Comparison of ENCODE assay signal across 11 cellular contexts in the genomic region with DNA sequence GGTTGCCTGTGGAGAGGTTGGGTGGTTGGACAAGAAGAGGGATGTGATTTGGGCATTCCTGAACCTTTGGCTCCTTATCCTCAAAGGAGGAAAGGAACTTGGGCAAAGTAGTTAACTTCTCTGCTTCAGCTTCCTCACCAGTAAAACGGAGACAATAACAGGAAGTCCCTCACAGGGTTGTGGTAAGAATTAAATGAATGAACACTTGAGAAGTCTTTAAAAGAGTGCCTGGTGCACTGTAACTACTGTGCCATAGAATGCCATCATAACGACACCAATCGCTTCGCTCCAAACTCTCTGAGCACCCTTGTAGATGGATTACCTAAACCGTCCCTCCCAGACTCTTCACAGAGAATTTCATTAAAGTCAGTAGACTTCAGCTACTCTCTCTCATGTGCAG. TPM values are rescaled to one million over a fixed set of nuclear protein-coding genes. Genes with fewer than 3 reads are reported as not detected.
A peak's percentile ranks its signal among the peaks of the same experiment; 100 is the strongest.
DNase-seq lines count a peak whose midpoint lies in the region; ATAC-seq lines count a peak whose summit lies in the region.
"Had no signal": no experiment of that assay in that cellular context is flagged by ENCODE, and none has a peak within 500 bp of the region (broad histone marks: within the 10 kb centered on the region; RNA-seq: fewer than 3 reads in every experiment).

No MANE protein-coding gene starts in this region.

- no peak overlapping the region for H3K23ac ChIP-seq in neuronal stem cell (ENCODE audit: low read depth, low read length, poor library complexity)

- CTCF ChIA-PET in activated naive CD4-positive, alpha-beta T cell treated with anti-CD3 and anti-CD28 coated beads, Interleukin-2, amount 10 ng/mL, durations not matched to agents 7 days and 5 days (lab: Charles Lee): interaction anchor here (1.8 to 2.1 kb wide), 2 partner anchors 10 to 13 kb away, joined by 8 to 9 read pairs; no protein-coding TSS in a partner anchor
- CTCF ChIA-PET in activated CD8-positive, alpha-beta T cell treated with anti-CD3 and anti-CD28 coated beads, Interleukin-2, amount 10 ng/mL, durations not matched to agents 7 days and 5 days (lab: Charles Lee): interaction anchor here (0.9 to 1.8 kb wide), 4 partner anchors 9 to 24 kb away, joined by 4 to 16 read pairs (median 6); a partner anchor contains a TSS

- no peak overlapping the region for H3K4ac ChIP-seq in neuronal stem cell (ENCODE audit: low read length)

- ATAC-seq in HG03442 (IDR thresholded peaks at IDR 0.05; ENCODE audit: unreplicated experiment): peak; percentile 74
- peak; percentile 92 for ATAC-seq in activated CD8-positive, alpha-beta T cell treated with anti-CD3 and anti-CD28 coated beads, Interleukin-2, amount 10 ng/mL, durations not matched to agents 7 days and 5 days
- ATAC-seq: heart left ventricle had no signal

- no peak overlapping the region for H2BK5ac ChIP-seq in neuronal stem cell (ENCODE audit: low read length)

- POLR2A ChIA-PET in activated CD8-positive, alpha-beta T cell treated with anti-CD3 and anti-CD28 coated beads, Interleukin-2, amount 10 ng/mL, durations not matched to agents 7 days and 5 days (lab: Charles Lee): interaction anchor here (0.7 to 1.5 kb wide), 2 partner anchors 24 to 34 kb away, joined by 3 to 6 read pairs; a partner anchor contains a TSS

- no peak overlapping the region for H2BK12ac ChIP-seq in neuronal stem cell (ENCODE audit: low read length)

- H3K4me3 Mint-ChIP-seq in activated naive CD4-positive, alpha-beta T cell treated with anti-CD3 and anti-CD28 coated beads, Interleukin-2, amount 10 ng/mL, durations not matched to agents 7 days and 5 days: no peak overlapping the region
- peak overlapping the region; percentile 46 for H3K4me3 Mint-ChIP-seq in activated CD8-positive, alpha-beta T cell treated with anti-CD3 and anti-CD28 coated beads, Interleukin-2, amount 10 ng/mL, durations not matched to agents 7 days and 5 days

- H3K18ac ChIP-seq in neuronal stem cell (ENCODE audit: low read length): no peak overlapping the region

- no CpG with 5 or more reads among the region's 5 CpGs for WGBS in neuronal stem cell (ENCODE audit: extremely low coverage in 2 of 2, insufficient read length in 2 of 2, insufficient replicate concordance in 1 of 2), 2 donors

- H4K91ac ChIP-seq in neuronal stem cell (ENCODE audit: low read depth, low read length, poor library complexity): no peak overlapping the region

- no peak overlapping the region for H4K8ac ChIP-seq in neuronal stem cell (ENCODE audit: low read depth, low read length)

- no peak overlapping the region for H2AFZ ChIP-seq in neuronal stem cell (ENCODE audit: low read length)

- no peaks in the 10 kb centered on the region for H3K9me3 Mint-ChIP-seq in activated naive CD4-positive, alpha-beta T cell treated with anti-CD3 and anti-CD28 coated beads, Interleukin-2, amount 10 ng/mL, durations not matched to agents 7 days and 5 days
- no peaks in the 10 kb centered on the region for H3K9me3 Mint-ChIP-seq in activated CD8-positive, alpha-beta T cell treated with anti-CD3 and anti-CD28 coated beads, Interleukin-2, amount 10 ng/mL, durations not matched to agents 7 days and 5 days (ENCODE audit: insufficient read depth)

- no peaks in the 10 kb centered on the region for H3K79me1 ChIP-seq in neuronal stem cell (ENCODE audit: low read depth, low read length)

- no peak overlapping the region for H2BK15ac ChIP-seq in neuronal stem cell (ENCODE audit: low read length)

- DNase-seq in activated naive CD4-positive, alpha-beta T cell treated with anti-CD3 and anti-CD28 coated beads, Interleukin-2, amount 10 ng/mL, durations not matched to agents 7 days and 5 days: no peak
- DNase-seq in activated naive CD4-positive, alpha-beta T cell (lab: John Stamatoyannopoulos, UW): no peak
- peak; percentile 20 for DNase-seq in activated CD8-positive, alpha-beta T cell treated with anti-CD3 and anti-CD28 coated beads, Interleukin-2, amount 10 ng/mL, durations not matched to agents 7 days and 5 days
- DNase-seq in GM19238 (ENCODE audit: insufficient read length, low spot score) (no peak), neuronal stem cell (ENCODE audit: low spot score) (no peak), NCI-H69 (lab: John Stamatoyannopoulos, UW) (no peak)
- no peak for DNase-seq in stimulated activated CD8-positive, alpha-beta memory T cell treated with anti-CD3 and anti-CD28 coated beads, Interleukin-4, amount 100 ng/mL, for 48 hours
- DNase-seq: heart left ventricle, NCI-H2081, uterus had no signal

- H3K4me3 ChIP-seq in neuronal stem cell (ENCODE audit: low read length in 2 of 2): no peak overlapping the region
- H3K4me3 ChIP-seq: heart left ventricle, uterus had no signal

- no peak overlapping the region for H3K4me2 ChIP-seq in neuronal stem cell (ENCODE audit: insufficient read depth, low read length, poor library complexity, severe bottlenecking)

- H3K27ac ChIP-seq in neuronal stem cell (replicated peaks; ENCODE audit: low read length): no peak overlapping the region
- H3K27ac ChIP-seq: heart left ventricle, uterus had no signal

- H2AK5ac ChIP-seq in neuronal stem cell (ENCODE audit: low read depth, low read length): no peak overlapping the region

- no peak overlapping the region for H3K14ac ChIP-seq in neuronal stem cell (ENCODE audit: low read length)

- no peak overlapping the region for H3K9ac ChIP-seq in neuronal stem cell (ENCODE audit: low read depth, low read length, poor library complexity)

- peaks cover 3 to 4% of the 10 kb centered on the region in 2 donors for H3K4me1 ChIP-seq in neuronal stem cell (ENCODE audit: control insufficient read depth in 2 of 2, insufficient read depth in 1 of 2, low read depth in 1 of 2, low read length in 2 of 2)
- H3K4me1 ChIP-seq: uterus had no signal

- H2BK120ac ChIP-seq in neuronal stem cell (ENCODE audit: low read depth, low read length): no peak overlapping the region

- H3K36me3 Mint-ChIP-seq in activated naive CD4-positive, alpha-beta T cell treated with anti-CD3 and anti-CD28 coated beads, Interleukin-2, amount 10 ng/mL, durations not matched to agents 7 days and 5 days: peaks cover 2% of the 10 kb centered on the region
- H3K36me3 Mint-ChIP-seq in activated CD8-positive, alpha-beta T cell treated with anti-CD3 and anti-CD28 coated beads, Interleukin-2, amount 10 ng/mL, durations not matched to agents 7 days and 5 days (ENCODE audit: low read depth): no peaks in the 10 kb centered on the region

- H3K9me3 ChIP-seq in neuronal stem cell (replicated peaks in 1 of 2; ENCODE audit: control insufficient read depth in 2 of 2, insufficient read depth in 1 of 2, low read depth in 1 of 2, low read length in 2 of 2): no peaks in the 10 kb centered on the region
- H3K9me3 ChIP-seq: heart left ventricle, uterus had no signal

- peaks cover 24% of the 10 kb centered on the region for H3K4me1 Mint-ChIP-seq in activated naive CD4-positive, alpha-beta T cell treated with anti-CD3 and anti-CD28 coated beads, Interleukin-2, amount 10 ng/mL, durations not matched to agents 7 days and 5 days
- H3K4me1 Mint-ChIP-seq in activated CD8-positive, alpha-beta T cell treated with anti-CD3 and anti-CD28 coated beads, Interleukin-2, amount 10 ng/mL, durations not matched to agents 7 days and 5 days (ENCODE audit: low read depth): peaks cover 28% of the 10 kb centered on the region

- H3K27ac Mint-ChIP-seq in activated naive CD4-positive, alpha-beta T cell treated with anti-CD3 and anti-CD28 coated beads, Interleukin-2, amount 10 ng/mL, durations not matched to agents 7 days and 5 days: peak overlapping the region; percentile 86
- H3K27ac Mint-ChIP-seq in activated CD8-positive, alpha-beta T cell treated with anti-CD3 and anti-CD28 coated beads, Interleukin-2, amount 10 ng/mL, durations not matched to agents 7 days and 5 days: peak overlapping the region; percentile 91

- H3K27me3 ChIP-seq in neuronal stem cell (ENCODE audit: control insufficient read depth in 3 of 3, insufficient read depth in 3 of 3, low read depth in 1 of 3, low read length in 3 of 3): no peaks in the 10 kb centered on the region
- H3K27me3 ChIP-seq: uterus had no signal

- no peaks in the 10 kb centered on the region for H3K27me3 Mint-ChIP-seq in activated naive CD4-positive, alpha-beta T cell treated with anti-CD3 and anti-CD28 coated beads, Interleukin-2, amount 10 ng/mL, durations not matched to agents 7 days and 5 days
- no peaks in the 10 kb centered on the region for H3K27me3 Mint-ChIP-seq in activated CD8-positive, alpha-beta T cell treated with anti-CD3 and anti-CD28 coated beads, Interleukin-2, amount 10 ng/mL, durations not matched to agents 7 days and 5 days (ENCODE audit: low read depth)

- no peaks in the 10 kb centered on the region for H3K36me3 ChIP-seq in neuronal stem cell (replicated peaks in 1 of 2; ENCODE audit: control insufficient read depth in 2 of 2, insufficient read depth in 2 of 2, low read length in 2 of 2)
- H3K36me3 ChIP-seq: uterus had no signal

RNA-seq across cellular contexts. Expression of a gene that starts 10.5 kb away (rescaled TPM):
- total RNA-seq in activated CD8-positive, alpha-beta T cell treated with anti-CD3 and anti-CD28 coated beads, Interleukin-2, amount 10 ng/mL, durations not matched to agents 7 days and 5 days: 1 to 10 TPM; 2.2 to 3.8 TPM
- 7.6 TPM for polyA plus RNA-seq in neuronal stem cell (2013, experiment 1 of 2)
- polyA plus RNA-seq in neuronal stem cell (2013, experiment 2 of 2): 6.7 TPM

RNA-seq across cellular contexts. Expression of a gene that starts 34.0 kb away (rescaled TPM):
- total RNA-seq in activated CD8-positive, alpha-beta T cell treated with anti-CD3 and anti-CD28 coated beads, Interleukin-2, amount 10 ng/mL, durations not matched to agents 7 days and 5 days: 1 to 10 TPM; 8.7 to 8.9 TPM
- polyA plus RNA-seq in neuronal stem cell (2013, experiment 1 of 2): 5.2 TPM
- polyA plus RNA-seq in neuronal stem cell (2013, experiment 2 of 2): 5.5 TPM

RNA-seq across cellular contexts. Expression of a gene that starts 43.4 kb away (rescaled TPM):
- total RNA-seq in activated CD8-positive, alpha-beta T cell treated with anti-CD3 and anti-CD28 coated beads, Interleukin-2, amount 10 ng/mL, durations not matched to agents 7 days and 5 days: 10 to 100 TPM; 11.6 to 12.7 TPM
- polyA plus RNA-seq in neuronal stem cell (2013, experiment 1 of 2): 9.3 TPM
- polyA plus RNA-seq in neuronal stem cell (2013, experiment 2 of 2): 9.2 TPM

RNA-seq across cellular contexts. Expression of a gene that starts 46.8 kb away (rescaled TPM):
- 1 to 10 TPM; 4.8 to 6.1 TPM for total RNA-seq in activated CD8-positive, alpha-beta T cell treated with anti-CD3 and anti-CD28 coated beads, Interleukin-2, amount 10 ng/mL, durations not matched to agents 7 days and 5 days
- 8.7 TPM for polyA plus RNA-seq in neuronal stem cell (2013, experiment 1 of 2)
- 9.5 TPM for polyA plus RNA-seq in neuronal stem cell (2013, experiment 2 of 2)
